28 cellular contexts compared by ENCODE assay signal in the genomic region with DNA sequence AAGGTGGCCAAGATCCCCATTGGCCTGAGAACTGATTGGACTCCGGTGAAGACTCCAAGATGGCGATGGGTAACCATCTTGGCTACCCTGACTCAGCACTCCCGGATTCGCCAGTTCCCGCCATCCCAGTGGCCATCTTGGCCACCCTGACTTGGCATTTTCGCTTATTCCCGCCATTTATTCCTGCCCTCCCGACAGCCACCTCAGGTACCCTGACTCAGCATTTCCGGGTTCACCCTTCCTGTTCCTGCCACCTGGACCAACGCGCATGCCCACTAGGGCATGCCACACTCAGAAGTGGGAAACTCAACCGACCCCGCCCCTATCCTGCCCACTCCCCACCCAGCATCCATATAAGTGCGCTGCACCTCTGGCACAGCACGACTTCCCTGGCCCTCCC. TPM values are rescaled to one million over a fixed set of nuclear protein-coding genes. Genes with fewer than 3 reads are reported as not detected.
"Had no signal": no experiment of that assay in that cellular context is flagged by ENCODE, and none has a peak within 500 bp of the region (broad histone marks: within the 10 kb centered on the region; RNA-seq: fewer than 3 reads in every experiment).

No MANE protein-coding gene starts in this region.

- H2AFZ ChIP-seq: hepatocyte had no signal

- H3K36me3 Mint-ChIP-seq: memory B cell; mesothelial cell of epicardium; stimulated activated memory B cell treated with anti-CD40 and anti-IgM and Interleukin-4, amounts not matched to agents 10 μg/mL and 1 μg/mL and 100 μg/mL, for 72 hours had no signal

- H3K4me2 ChIP-seq: hepatocyte had no signal

- H3K4me3 ChIP-seq: coronary artery, hepatocyte, left ventricle myocardium inferior, lower lobe of right lung, ovary, right atrium auricular region, testis, tibial nerve had no signal

- H3K9me3 ChIP-seq: ovary, testis had no signal

- H3K27me3 ChIP-seq: hepatocyte, ovary, right atrium auricular region, testis, tibial nerve had no signal

- H3K4me3 Mint-ChIP-seq: memory B cell; mesothelial cell of epicardium; natural killer cell; neural crest cell; stimulated activated memory B cell treated with anti-CD40 and anti-IgM and Interleukin-4, amounts not matched to agents 10 μg/mL and 1 μg/mL and 100 μg/mL, for 72 hours; stimulated activated naive CD8-positive, alpha-beta T cell treated with anti-CD3 and anti-CD28 coated beads, Interleukin-15, amount 100 ng/mL, for 72 hours had no signal

- H3K4me1 Mint-ChIP-seq: memory B cell; mesothelial cell of epicardium; natural killer cell; neural crest cell; stimulated activated memory B cell treated with anti-CD40 and anti-IgM and Interleukin-4, amounts not matched to agents 10 μg/mL and 1 μg/mL and 100 μg/mL, for 72 hours; stimulated activated naive CD8-positive, alpha-beta T cell treated with anti-CD3 and anti-CD28 coated beads, Interleukin-15, amount 100 ng/mL, for 72 hours had no signal

- H3K36me3 ChIP-seq: left ventricle myocardium inferior, lower lobe of right lung, ovary, right atrium auricular region, tibial nerve had no signal

- ATAC-seq: left cardiac atrium; lower lobe of right lung; natural killer cell; stimulated activated memory B cell treated with anti-CD40 and anti-IgM and Interleukin-4, amounts not matched to agents 10 μg/mL and 1 μg/mL and 100 μg/mL, for 72 hours; stimulated activated naive CD8-positive, alpha-beta T cell treated with anti-CD3 and anti-CD28 coated beads, Interleukin-15, amount 100 ng/mL, for 72 hours had no signal

- DNase-seq: effector CD4-positive, alpha-beta T cell; foreskin melanocyte; head of caudate nucleus; kidney; left cardiac atrium; left ventricle myocardium inferior; lower lobe of right lung; natural killer cell; ovary; small intestine; stimulated activated CD4-positive, alpha-beta T cell treated with anti-CD3 and anti-CD28 coated beads, Interleukin-4, amount 100 ng/mL, for 1 hour; stimulated activated naive CD8-positive, alpha-beta T cell treated with anti-CD3 and anti-CD28 coated beads, Interleukin-15, amount 100 ng/mL, for 72 hours; testis had no signal

- H3K4me1 ChIP-seq: left ventricle myocardium inferior, lower lobe of right lung, right atrium auricular region, testis, tibial nerve had no signal

- H3K27me3 Mint-ChIP-seq: memory B cell; stimulated activated memory B cell treated with anti-CD40 and anti-IgM and Interleukin-4, amounts not matched to agents 10 μg/mL and 1 μg/mL and 100 μg/mL, for 72 hours; stimulated activated naive CD8-positive, alpha-beta T cell treated with anti-CD3 and anti-CD28 coated beads, Interleukin-15, amount 100 ng/mL, for 72 hours had no signal

- H3K27ac Mint-ChIP-seq: memory B cell; mesothelial cell of epicardium; natural killer cell; stimulated activated memory B cell treated with anti-CD40 and anti-IgM and Interleukin-4, amounts not matched to agents 10 μg/mL and 1 μg/mL and 100 μg/mL, for 72 hours; stimulated activated naive CD8-positive, alpha-beta T cell treated with anti-CD3 and anti-CD28 coated beads, Interleukin-15, amount 100 ng/mL, for 72 hours had no signal

- H3K27ac ChIP-seq: coronary artery, hepatocyte, left ventricle myocardium inferior, lower lobe of right lung, ovary, right atrium auricular region, testis, tibial nerve had no signal

RNA-seq across cellular contexts. Expression of gene OR8K5, which starts 7.8 kb away (rescaled TPM):
- total RNA-seq: dermis microvascular lymphatic vessel endothelial cell, hepatocyte, kidney, left cardiac atrium, left ventricle myocardium inferior, lower lobe of right lung, mesothelial cell of epicardium, mucosa of gallbladder, myocyte, natural killer cell, neural crest cell, ovary, posterior vena cava, right atrium auricular region, subcutaneous adipose tissue, tibial nerve, ureter had no signal
- polyA plus RNA-seq: esophagus, hepatocyte, ovary, small intestine had no signal

RNA-seq across cellular contexts. Expression of gene OR8J3, which starts 12.3 kb away (rescaled TPM):
- total RNA-seq: dermis microvascular lymphatic vessel endothelial cell, hepatocyte, kidney, left cardiac atrium, left ventricle myocardium inferior, lower lobe of right lung, mesothelial cell of epicardium, mucosa of gallbladder, myocyte, natural killer cell, neural crest cell, ovary, posterior vena cava, right atrium auricular region, subcutaneous adipose tissue, testis, tibial nerve, ureter had no signal
- polyA plus RNA-seq: esophagus, hepatocyte, ovary, small intestine had no signal

RNA-seq across cellular contexts. Expression of gene OR5J2, which starts 24.1 kb away (rescaled TPM):
- total RNA-seq: dermis microvascular lymphatic vessel endothelial cell, hepatocyte, kidney, left cardiac atrium, left ventricle myocardium inferior, lower lobe of right lung, mesothelial cell of epicardium, mucosa of gallbladder, myocyte, natural killer cell, neural crest cell, ovary, posterior vena cava, right atrium auricular region, subcutaneous adipose tissue, testis, tibial nerve, ureter had no signal
- polyA plus RNA-seq: esophagus, hepatocyte, ovary, small intestine had no signal

RNA-seq across cellular contexts. Expression of gene OR8H3, which starts 30.2 kb away (rescaled TPM):
- total RNA-seq: dermis microvascular lymphatic vessel endothelial cell, hepatocyte, kidney, left cardiac atrium, left ventricle myocardium inferior, lower lobe of right lung, mesothelial cell of epicardium, mucosa of gallbladder, myocyte, natural killer cell, neural crest cell, ovary, posterior vena cava, right atrium auricular region, subcutaneous adipose tissue, testis, tibial nerve, ureter had no signal
- polyA plus RNA-seq: esophagus, hepatocyte, ovary, small intestine had no signal

RNA-seq across cellular contexts. Expression of gene OR8H2, which starts 48.8 kb away (rescaled TPM):
- total RNA-seq: dermis microvascular lymphatic vessel endothelial cell, hepatocyte, kidney, left cardiac atrium, left ventricle myocardium inferior, lower lobe of right lung, mesothelial cell of epicardium, mucosa of gallbladder, myocyte, natural killer cell, neural crest cell, ovary, posterior vena cava, right atrium auricular region, subcutaneous adipose tissue, testis, tibial nerve, ureter had no signal
- polyA plus RNA-seq: esophagus, hepatocyte, ovary, small intestine had no signal
